ENCODE assay signal across 1 cellular context in the genomic region with DNA sequence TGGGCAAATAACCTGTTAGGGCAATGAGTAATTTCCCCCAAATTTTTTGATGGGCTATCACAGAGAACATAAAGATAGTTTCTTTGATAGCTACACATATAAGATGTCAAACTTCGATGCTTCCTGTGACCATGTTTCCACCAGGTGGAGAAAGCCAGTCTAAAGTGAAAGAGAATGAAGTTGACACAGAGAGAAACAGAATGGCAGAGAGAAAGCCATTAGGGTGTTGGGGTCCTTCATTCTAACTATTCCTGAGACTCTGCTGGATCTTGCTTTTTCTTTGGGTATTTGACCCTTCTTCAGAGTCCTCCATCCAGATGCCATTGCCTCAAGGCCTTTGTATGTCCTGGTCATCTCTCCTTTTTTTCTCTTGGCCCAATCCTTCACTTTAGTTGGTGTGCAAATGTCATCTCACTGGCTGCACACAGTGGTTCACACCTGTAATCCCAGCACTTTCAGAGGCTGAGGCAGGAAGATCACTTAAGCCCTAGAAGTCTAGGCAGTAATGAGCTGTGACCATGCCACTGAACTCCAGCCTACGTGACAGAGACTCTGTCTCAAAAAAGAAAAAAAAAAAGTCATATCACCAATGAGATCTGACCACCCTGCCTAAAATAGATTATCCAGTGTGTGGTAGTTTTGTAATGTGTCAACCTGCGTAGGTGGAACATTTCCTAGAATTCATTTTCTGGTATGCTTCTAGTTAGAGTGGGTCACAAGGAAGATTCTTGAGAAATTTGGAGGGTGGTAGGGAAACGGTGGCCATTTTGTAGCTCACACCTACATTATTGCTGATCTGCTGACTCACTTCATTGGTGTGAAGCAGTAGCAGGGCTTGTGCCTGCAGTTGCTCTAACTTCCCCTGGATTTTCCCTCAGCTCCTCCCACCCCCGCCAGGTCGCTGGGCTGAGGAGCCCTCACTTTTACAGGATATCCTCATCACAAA.
TF ChIP-seq lines count a peak whose summit lies in the region.

No MANE protein-coding gene starts in this region.

TF ChIP-seq in K562, 482 proteins besides CTCF, POLR2A, EP300 and RAD21 (continued from another document):
- TF ChIP-seq, protein P1, sequence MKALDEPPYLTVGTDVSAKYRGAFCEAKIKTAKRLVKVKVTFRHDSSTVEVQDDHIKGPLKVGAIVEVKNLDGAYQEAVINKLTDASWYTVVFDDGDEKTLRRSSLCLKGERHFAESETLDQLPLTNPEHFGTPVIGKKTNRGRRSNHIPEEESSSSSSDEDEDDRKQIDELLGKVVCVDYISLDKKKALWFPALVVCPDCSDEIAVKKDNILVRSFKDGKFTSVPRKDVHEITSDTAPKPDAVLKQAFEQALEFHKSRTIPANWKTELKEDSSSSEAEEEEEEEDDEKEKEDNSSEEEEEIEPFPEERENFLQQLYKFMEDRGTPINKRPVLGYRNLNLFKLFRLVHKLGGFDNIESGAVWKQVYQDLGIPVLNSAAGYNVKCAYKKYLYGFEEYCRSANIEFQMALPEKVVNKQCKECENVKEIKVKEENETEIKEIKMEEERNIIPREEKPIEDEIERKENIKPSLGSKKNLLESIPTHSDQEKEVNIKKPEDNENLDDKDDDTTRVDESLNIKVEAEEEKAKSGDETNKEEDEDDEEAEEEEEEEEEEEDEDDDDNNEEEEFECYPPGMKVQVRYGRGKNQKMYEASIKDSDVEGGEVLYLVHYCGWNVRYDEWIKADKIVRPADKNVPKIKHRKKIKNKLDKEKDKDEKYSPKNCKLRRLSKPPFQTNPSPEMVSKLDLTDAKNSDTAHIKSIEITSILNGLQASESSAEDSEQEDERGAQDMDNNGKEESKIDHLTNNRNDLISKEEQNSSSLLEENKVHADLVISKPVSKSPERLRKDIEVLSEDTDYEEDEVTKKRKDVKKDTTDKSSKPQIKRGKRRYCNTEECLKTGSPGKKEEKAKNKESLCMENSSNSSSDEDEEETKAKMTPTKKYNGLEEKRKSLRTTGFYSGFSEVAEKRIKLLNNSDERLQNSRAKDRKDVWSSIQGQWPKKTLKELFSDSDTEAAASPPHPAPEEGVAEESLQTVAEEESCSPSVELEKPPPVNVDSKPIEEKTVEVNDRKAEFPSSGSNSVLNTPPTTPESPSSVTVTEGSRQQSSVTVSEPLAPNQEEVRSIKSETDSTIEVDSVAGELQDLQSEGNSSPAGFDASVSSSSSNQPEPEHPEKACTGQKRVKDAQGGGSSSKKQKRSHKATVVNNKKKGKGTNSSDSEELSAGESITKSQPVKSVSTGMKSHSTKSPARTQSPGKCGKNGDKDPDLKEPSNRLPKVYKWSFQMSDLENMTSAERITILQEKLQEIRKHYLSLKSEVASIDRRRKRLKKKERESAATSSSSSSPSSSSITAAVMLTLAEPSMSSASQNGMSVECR (CRISPR knock-in tag; IDR thresholded peaks at IDR 0.05) = no peak
- TF ChIP-seq EGR1 (conservative IDR thresholded peaks at IDR 0.05) (peak; percentile 96), MYNN (IDR thresholded peaks at IDR 0.05) (peak; percentile 11; the same call in 1 of the 2 replicates), MYNN (CRISPR knock-in tag; IDR thresholded peaks at IDR 0.05) (no peak), ILK (tag; IDR thresholded peaks at IDR 0.05; ENCODE audit: borderline replicate concordance, low read depth) (no peak), MAZ (CRISPR knock-in tag; conservative IDR thresholded peaks at IDR 0.05 in 1 of 2, IDR thresholded peaks at IDR 0.05 in 1 of 2) (0 out of 4 replicates have a peak, but pooled peaks of 1 of the 2 experiments have one; percentile 13), ZNF232 (CRISPR knock-in tag; IDR thresholded peaks at IDR 0.05) (no peak), KAT2B (IDR thresholded peaks at IDR 0.05; ENCODE audit: low read depth, low read length) (no peak), HNRNPK (IDR thresholded peaks at IDR 0.05; ENCODE audit: low read depth, low read length, poor library complexity, severe bottlenecking) (no peak), HMGN3 (IDR thresholded peaks at IDR 0.05; ENCODE audit: borderline replicate concordance, extremely low read depth, insufficient read length, low read depth, low read length) (no peak), SP2 (IDR thresholded peaks at IDR 0.05; ENCODE audit: extremely low read depth, low read depth, low read length, poor library complexity, severe bottlenecking) (no peak), GABPA (tag; conservative IDR thresholded peaks at IDR 0.05; ENCODE audit: low read depth) (peak; percentile 38), CTBP1 (IDR thresholded peaks at IDR 0.05; ENCODE audit: borderline replicate concordance) (no peak), BCL6 (CRISPR knock-in tag; IDR thresholded peaks at IDR 0.05) (no peak), ATF7 (IDR thresholded peaks at IDR 0.05) (no peak), MIER1 (IDR thresholded peaks at IDR 0.05; ENCODE audit: low read depth) (no peak), THRAP3 (IDR thresholded peaks at IDR 0.05; ENCODE audit: borderline replicate concordance) (no peak), ZNF217 (CRISPR knock-in tag; IDR thresholded peaks at IDR 0.05) (no peak), SIRT6 (IDR thresholded peaks at IDR 0.05; ENCODE audit: low read depth, low read length) (no peak), ADNP (tag; IDR thresholded peaks at IDR 0.05) (0 out of 2 replicates have a peak, but pooled peaks have one; percentile 13), ELF1 (tag; IDR thresholded peaks at IDR 0.05) (no peak), SMAD4 (CRISPR knock-in tag; conservative IDR thresholded peaks at IDR 0.05) (0 out of 2 replicates have a peak, but pooled peaks have one; percentile 32)
- TF ChIP-seq, protein P2, sequence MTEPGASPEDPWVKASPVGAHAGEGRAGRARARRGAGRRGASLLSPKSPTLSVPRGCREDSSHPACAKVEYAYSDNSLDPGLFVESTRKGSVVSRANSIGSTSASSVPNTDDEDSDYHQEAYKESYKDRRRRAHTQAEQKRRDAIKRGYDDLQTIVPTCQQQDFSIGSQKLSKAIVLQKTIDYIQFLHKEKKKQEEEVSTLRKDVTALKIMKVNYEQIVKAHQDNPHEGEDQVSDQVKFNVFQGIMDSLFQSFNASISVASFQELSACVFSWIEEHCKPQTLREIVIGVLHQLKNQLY (CRISPR knock-in tag; conservative IDR thresholded peaks at IDR 0.05) = no peak
- TF ChIP-seq, protein P3, sequence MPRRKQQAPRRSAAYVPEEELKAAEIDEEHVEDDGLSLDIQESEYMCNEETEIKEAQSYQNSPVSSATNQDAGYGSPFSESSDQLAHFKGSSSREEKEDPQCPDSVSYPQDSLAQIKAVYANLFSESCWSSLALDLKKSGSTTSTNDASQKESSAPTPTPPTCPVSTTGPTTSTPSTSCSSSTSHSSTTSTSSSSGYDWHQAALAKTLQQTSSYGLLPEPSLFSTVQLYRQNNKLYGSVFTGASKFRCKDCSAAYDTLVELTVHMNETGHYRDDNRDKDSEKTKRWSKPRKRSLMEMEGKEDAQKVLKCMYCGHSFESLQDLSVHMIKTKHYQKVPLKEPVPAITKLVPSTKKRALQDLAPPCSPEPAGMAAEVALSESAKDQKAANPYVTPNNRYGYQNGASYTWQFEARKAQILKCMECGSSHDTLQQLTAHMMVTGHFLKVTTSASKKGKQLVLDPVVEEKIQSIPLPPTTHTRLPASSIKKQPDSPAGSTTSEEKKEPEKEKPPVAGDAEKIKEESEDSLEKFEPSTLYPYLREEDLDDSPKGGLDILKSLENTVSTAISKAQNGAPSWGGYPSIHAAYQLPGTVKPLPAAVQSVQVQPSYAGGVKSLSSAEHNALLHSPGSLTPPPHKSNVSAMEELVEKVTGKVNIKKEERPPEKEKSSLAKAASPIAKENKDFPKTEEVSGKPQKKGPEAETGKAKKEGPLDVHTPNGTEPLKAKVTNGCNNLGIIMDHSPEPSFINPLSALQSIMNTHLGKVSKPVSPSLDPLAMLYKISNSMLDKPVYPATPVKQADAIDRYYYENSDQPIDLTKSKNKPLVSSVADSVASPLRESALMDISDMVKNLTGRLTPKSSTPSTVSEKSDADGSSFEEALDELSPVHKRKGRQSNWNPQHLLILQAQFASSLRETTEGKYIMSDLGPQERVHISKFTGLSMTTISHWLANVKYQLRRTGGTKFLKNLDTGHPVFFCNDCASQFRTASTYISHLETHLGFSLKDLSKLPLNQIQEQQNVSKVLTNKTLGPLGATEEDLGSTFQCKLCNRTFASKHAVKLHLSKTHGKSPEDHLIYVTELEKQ (CRISPR knock-in tag; IDR thresholded peaks at IDR 0.05) = no peak
- TF ChIP-seq, protein P4, sequence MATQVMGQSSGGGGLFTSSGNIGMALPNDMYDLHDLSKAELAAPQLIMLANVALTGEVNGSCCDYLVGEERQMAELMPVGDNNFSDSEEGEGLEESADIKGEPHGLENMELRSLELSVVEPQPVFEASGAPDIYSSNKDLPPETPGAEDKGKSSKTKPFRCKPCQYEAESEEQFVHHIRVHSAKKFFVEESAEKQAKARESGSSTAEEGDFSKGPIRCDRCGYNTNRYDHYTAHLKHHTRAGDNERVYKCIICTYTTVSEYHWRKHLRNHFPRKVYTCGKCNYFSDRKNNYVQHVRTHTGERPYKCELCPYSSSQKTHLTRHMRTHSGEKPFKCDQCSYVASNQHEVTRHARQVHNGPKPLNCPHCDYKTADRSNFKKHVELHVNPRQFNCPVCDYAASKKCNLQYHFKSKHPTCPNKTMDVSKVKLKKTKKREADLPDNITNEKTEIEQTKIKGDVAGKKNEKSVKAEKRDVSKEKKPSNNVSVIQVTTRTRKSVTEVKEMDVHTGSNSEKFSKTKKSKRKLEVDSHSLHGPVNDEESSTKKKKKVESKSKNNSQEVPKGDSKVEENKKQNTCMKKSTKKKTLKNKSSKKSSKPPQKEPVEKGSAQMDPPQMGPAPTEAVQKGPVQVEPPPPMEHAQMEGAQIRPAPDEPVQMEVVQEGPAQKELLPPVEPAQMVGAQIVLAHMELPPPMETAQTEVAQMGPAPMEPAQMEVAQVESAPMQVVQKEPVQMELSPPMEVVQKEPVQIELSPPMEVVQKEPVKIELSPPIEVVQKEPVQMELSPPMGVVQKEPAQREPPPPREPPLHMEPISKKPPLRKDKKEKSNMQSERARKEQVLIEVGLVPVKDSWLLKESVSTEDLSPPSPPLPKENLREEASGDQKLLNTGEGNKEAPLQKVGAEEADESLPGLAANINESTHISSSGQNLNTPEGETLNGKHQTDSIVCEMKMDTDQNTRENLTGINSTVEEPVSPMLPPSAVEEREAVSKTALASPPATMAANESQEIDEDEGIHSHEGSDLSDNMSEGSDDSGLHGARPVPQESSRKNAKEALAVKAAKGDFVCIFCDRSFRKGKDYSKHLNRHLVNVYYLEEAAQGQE (CRISPR knock-in tag; IDR thresholded peaks at IDR 0.05; ENCODE audit: low read depth) = no peak
- TF ChIP-seq, protein P5, sequence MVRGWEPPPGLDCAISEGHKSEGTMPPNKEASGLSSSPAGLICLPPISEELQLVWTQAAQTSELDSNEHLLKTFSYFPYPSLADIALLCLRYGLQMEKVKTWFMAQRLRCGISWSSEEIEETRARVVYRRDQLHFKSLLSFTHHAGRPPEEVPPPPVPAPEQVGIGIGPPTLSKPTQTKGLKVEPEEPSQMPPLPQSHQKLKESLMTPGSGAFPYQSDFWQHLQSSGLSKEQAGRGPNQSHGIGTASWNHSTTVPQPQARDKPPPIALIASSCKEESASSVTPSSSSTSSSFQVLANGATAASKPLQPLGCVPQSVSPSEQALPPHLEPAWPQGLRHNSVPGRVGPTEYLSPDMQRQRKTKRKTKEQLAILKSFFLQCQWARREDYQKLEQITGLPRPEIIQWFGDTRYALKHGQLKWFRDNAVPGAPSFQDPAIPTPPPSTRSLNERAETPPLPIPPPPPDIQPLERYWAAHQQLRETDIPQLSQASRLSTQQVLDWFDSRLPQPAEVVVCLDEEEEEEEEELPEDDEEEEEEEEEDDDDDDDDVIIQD (CRISPR knock-in tag; IDR thresholded peaks at IDR 0.05) = no peak
- TF ChIP-seq, protein P6, sequence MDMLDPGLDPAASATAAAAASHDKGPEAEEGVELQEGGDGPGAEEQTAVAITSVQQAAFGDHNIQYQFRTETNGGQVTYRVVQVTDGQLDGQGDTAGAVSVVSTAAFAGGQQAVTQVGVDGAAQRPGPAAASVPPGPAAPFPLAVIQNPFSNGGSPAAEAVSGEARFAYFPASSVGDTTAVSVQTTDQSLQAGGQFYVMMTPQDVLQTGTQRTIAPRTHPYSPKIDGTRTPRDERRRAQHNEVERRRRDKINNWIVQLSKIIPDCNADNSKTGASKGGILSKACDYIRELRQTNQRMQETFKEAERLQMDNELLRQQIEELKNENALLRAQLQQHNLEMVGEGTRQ (CRISPR knock-in tag; IDR thresholded peaks at IDR 0.05) = no peak
- TF ChIP-seq, protein P7, sequence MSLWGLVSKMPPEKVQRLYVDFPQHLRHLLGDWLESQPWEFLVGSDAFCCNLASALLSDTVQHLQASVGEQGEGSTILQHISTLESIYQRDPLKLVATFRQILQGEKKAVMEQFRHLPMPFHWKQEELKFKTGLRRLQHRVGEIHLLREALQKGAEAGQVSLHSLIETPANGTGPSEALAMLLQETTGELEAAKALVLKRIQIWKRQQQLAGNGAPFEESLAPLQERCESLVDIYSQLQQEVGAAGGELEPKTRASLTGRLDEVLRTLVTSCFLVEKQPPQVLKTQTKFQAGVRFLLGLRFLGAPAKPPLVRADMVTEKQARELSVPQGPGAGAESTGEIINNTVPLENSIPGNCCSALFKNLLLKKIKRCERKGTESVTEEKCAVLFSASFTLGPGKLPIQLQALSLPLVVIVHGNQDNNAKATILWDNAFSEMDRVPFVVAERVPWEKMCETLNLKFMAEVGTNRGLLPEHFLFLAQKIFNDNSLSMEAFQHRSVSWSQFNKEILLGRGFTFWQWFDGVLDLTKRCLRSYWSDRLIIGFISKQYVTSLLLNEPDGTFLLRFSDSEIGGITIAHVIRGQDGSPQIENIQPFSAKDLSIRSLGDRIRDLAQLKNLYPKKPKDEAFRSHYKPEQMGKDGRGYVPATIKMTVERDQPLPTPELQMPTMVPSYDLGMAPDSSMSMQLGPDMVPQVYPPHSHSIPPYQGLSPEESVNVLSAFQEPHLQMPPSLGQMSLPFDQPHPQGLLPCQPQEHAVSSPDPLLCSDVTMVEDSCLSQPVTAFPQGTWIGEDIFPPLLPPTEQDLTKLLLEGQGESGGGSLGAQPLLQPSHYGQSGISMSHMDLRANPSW (CRISPR knock-in tag; IDR thresholded peaks at IDR 0.05) = no peak
- TF ChIP-seq, protein P8, sequence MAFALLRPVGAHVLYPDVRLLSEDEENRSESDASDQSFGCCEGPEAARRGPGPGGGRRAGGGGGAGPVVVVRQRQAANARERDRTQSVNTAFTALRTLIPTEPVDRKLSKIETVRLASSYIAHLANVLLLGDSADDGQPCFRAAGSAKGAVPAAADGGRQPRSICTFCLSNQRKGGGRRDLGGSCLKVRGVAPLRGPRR (CRISPR knock-in tag; IDR thresholded peaks at IDR 0.05) = no peak
TF ChIP-seq in K562: peak in this region for 70.
